In genomic region chr12:124159655-124160054, GRCh38 we compare ENCODE assay signal across 1 cellular context.
TF ChIP-seq lines count a peak whose summit lies in the region.

No MANE protein-coding gene starts in this region.

TF ChIP-seq in HepG2, 621 proteins besides CTCF, POLR2A, EP300 and RAD21:
- peak; percentile 23; the same call in 1 of the 2 replicates for TF ChIP-seq ZNF687 (CRISPR knock-in tag; IDR thresholded peaks at IDR 0.05)
- TF ChIP-seq, protein P1, sequence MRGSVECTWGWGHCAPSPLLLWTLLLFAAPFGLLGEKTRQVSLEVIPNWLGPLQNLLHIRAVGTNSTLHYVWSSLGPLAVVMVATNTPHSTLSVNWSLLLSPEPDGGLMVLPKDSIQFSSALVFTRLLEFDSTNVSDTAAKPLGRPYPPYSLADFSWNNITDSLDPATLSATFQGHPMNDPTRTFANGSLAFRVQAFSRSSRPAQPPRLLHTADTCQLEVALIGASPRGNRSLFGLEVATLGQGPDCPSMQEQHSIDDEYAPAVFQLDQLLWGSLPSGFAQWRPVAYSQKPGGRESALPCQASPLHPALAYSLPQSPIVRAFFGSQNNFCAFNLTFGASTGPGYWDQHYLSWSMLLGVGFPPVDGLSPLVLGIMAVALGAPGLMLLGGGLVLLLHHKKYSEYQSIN (CRISPR knock-in tag; IDR thresholded peaks at IDR 0.05; ENCODE audit: borderline replicate concordance): no peak
TF ChIP-seq in HepG2: peak in this region for 1.
